ENCODE assay signal across 8 cellular contexts in the genomic region with DNA sequence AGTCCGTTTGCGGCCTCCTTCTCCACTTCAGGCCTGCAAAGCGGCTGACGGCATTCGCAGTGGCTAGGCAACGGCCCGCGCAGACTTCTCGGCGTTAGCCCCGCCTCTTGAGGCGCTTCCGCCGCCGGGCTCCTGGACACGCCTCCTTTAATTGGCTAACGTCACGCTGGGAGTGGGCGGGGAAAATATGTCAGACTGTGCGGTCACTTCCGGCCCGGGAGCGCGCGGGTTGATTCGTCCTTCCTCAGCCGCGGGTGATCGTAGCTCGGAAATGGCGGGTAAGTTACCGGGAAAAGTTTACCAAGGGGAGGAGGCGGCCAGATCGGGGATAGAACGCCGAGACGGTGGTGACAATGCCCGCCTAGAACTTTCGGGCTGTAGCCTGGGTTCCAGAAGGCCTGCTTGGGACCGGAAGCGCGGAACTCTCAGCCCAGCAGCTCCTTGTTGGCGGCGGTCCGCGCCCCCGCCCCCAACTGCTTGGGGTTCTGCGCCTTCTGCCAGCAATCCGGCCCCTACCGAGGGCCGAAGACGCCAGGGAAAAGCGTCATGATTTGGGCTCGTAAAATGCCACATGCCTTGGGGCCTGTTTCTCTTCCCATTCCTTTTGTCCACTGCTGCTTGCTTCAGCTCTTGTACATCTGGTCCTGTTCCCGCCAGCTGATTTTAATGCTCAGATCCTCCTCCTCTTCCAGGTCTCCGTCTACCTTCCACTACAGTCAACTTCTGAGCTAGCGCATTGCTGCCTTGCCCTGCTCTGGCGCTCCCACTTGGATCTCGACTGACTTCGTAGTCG. TPM values are rescaled to one million over a fixed set of nuclear protein-coding genes. Genes with fewer than 3 reads are reported as not detected.
DNase-seq lines count a peak whose midpoint lies in the region; ATAC-seq and TF ChIP-seq lines count a peak whose summit lies in the region.

A gene with protein sequence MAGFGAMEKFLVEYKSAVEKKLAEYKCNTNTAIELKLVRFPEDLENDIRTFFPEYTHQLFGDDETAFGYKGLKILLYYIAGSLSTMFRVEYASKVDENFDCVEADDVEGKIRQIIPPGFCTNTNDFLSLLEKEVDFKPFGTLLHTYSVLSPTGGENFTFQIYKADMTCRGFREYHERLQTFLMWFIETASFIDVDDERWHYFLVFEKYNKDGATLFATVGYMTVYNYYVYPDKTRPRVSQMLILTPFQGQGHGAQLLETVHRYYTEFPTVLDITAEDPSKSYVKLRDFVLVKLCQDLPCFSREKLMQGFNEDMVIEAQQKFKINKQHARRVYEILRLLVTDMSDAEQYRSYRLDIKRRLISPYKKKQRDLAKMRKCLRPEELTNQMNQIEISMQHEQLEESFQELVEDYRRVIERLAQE (plus strand): TSS at position 232 of the 793 bp plus-strand sequence. CDS start 40 bp downstream, at position 272.

- peaks cover 38% of the 10 kb centered on the region for H3K36me3 ChIP-seq in RWPE2 (ENCODE audit: low read depth)

- POLR2A ChIA-PET in naive thymus-derived CD8-positive, alpha-beta T cell (lab: Charles Lee), result interaction anchor here (0.5 to 2.7 kb wide), 5 partner anchors 28 to 664 kb away, joined by 3 to 9 read pairs (median 3); a partner anchor contains a TSS

- no peaks in the 10 kb centered on the region for H3K9me3 ChIP-seq in RWPE2 (ENCODE audit: severe bottlenecking)

- H3K27me3 ChIP-seq in RWPE2 (ENCODE audit: insufficient read depth, poor library complexity, severe bottlenecking), result no peaks in the 10 kb centered on the region

- peaks cover 37% of the 10 kb centered on the region for H3K36me3 Mint-ChIP-seq in activated T-helper 2 cell treated with anti-CD3 and anti-CD28 coated beads, Interferon-gamma antibody, Interleukin-2, Interleukin-4, amounts not matched to agents 10 μg/mL and 5 μg/mL and 100 μg/mL, durations not matched to agents 14 hours and 24 hours and 36 hours (ENCODE audit: low read depth)
- H3K36me3 Mint-ChIP-seq in naive thymus-derived CD8-positive, alpha-beta T cell, result peaks cover 0 to 25% (median 0%) of the 10 kb centered on the region in 3 donors

- H3K27me3 Mint-ChIP-seq in activated T-helper 2 cell treated with anti-CD3 and anti-CD28 coated beads, Interferon-gamma antibody, Interleukin-2, Interleukin-4, amounts not matched to agents 10 μg/mL and 5 μg/mL and 100 μg/mL, durations not matched to agents 14 hours and 24 hours and 36 hours (ENCODE audit: low read depth), result peaks cover 2% of the 10 kb centered on the region
- no peaks in the 10 kb centered on the region for H3K27me3 Mint-ChIP-seq in naive thymus-derived CD8-positive, alpha-beta T cell

- DNase-seq in EH (ENCODE audit: low read depth) (peak; percentile 97), H4 (ENCODE audit: low spot score) (peak; percentile 93), LoVo (ENCODE audit: low spot score) (peak; percentile 99), RWPE2 (ENCODE audit: low spot score) (peak; percentile 93), fibroblast of mammary gland (ENCODE audit: low read depth) (peak; percentile 97)
- DNase-seq in activated T-helper 2 cell treated with anti-CD3 and anti-CD28 coated beads, Interferon-gamma antibody, Interleukin-2, Interleukin-4, amounts not matched to agents 10 μg/mL and 5 μg/mL and 100 μg/mL, durations not matched to agents 14 hours and 24 hours and 36 hours (ENCODE audit: low spot score), result peak; percentile 97
- DNase-seq in naive thymus-derived CD8-positive, alpha-beta T cell, result peak; percentile 88 to 98 (median 97)
- DNase-seq in stimulated activated naive CD4-positive, alpha-beta T cell (lab: John Stamatoyannopoulos, UW), result peak; percentile 95 to 97 (median 95)

- H3K4me3 ChIP-seq in RWPE2 (ENCODE audit: severe bottlenecking) (peak within 1 kb of the TSS; percentile 86), fibroblast of mammary gland (ENCODE audit: control insufficient read depth, low read depth, low read length) (peak within 1 kb of the TSS; percentile 96)

- H3K27ac Mint-ChIP-seq in activated T-helper 2 cell treated with anti-CD3 and anti-CD28 coated beads, Interferon-gamma antibody, Interleukin-2, Interleukin-4, amounts not matched to agents 10 μg/mL and 5 μg/mL and 100 μg/mL, durations not matched to agents 14 hours and 24 hours and 36 hours, result peak within 1 kb of the TSS; percentile 96
- peak within 1 kb of the TSS; percentile 97 to 100 (median 98) for H3K27ac Mint-ChIP-seq in naive thymus-derived CD8-positive, alpha-beta T cell

- peak; percentile 93 for ATAC-seq in RWPE2 (ENCODE audit: low read depth)
- ATAC-seq in naive thymus-derived CD8-positive, alpha-beta T cell, result peak; percentile 95 to 96

- peaks cover 33% of the 10 kb centered on the region for H3K4me1 Mint-ChIP-seq in activated T-helper 2 cell treated with anti-CD3 and anti-CD28 coated beads, Interferon-gamma antibody, Interleukin-2, Interleukin-4, amounts not matched to agents 10 μg/mL and 5 μg/mL and 100 μg/mL, durations not matched to agents 14 hours and 24 hours and 36 hours (ENCODE audit: low read depth)
- peaks cover 19 to 40% (median 37%) of the 10 kb centered on the region in 4 donors for H3K4me1 Mint-ChIP-seq in naive thymus-derived CD8-positive, alpha-beta T cell

- H3K9me3 Mint-ChIP-seq in activated T-helper 2 cell treated with anti-CD3 and anti-CD28 coated beads, Interferon-gamma antibody, Interleukin-2, Interleukin-4, amounts not matched to agents 10 μg/mL and 5 μg/mL and 100 μg/mL, durations not matched to agents 14 hours and 24 hours and 36 hours, result no peaks in the 10 kb centered on the region
- no peaks in the 10 kb centered on the region for H3K9me3 Mint-ChIP-seq in naive thymus-derived CD8-positive, alpha-beta T cell

- H3K27ac ChIP-seq in RWPE2 (ENCODE audit: poor library complexity, severe bottlenecking), result peak within 1 kb of the TSS; percentile 70

- peak within 1 kb of the TSS; percentile 94 for H3K4me3 Mint-ChIP-seq in activated T-helper 2 cell treated with anti-CD3 and anti-CD28 coated beads, Interferon-gamma antibody, Interleukin-2, Interleukin-4, amounts not matched to agents 10 μg/mL and 5 μg/mL and 100 μg/mL, durations not matched to agents 14 hours and 24 hours and 36 hours (ENCODE audit: low read depth)
- peak within 1 kb of the TSS; percentile 92 to 100 (median 98) for H3K4me3 Mint-ChIP-seq in naive thymus-derived CD8-positive, alpha-beta T cell

- intact Hi-C loops in activated T-helper 2 cell treated with anti-CD3 and anti-CD28 coated beads, Interferon-gamma antibody, Interleukin-2, Interleukin-4, amounts not matched to agents 10 μg/mL and 5 μg/mL and 100 μg/mL, durations not matched to agents 14 hours and 24 hours and 36 hours (cut with micrococcal nuclease), result loop anchor here (1.0 to 10.0 kb wide), 5 partner anchors 28 to 635 kb away; a partner anchor contains a TSS

- H3K4me1 ChIP-seq in RWPE2 (ENCODE audit: insufficient read depth, poor library complexity, severe bottlenecking), result peaks cover 5% of the 10 kb centered on the region

- TF ChIP-seq CTCF in RWPE2 (IDR thresholded peaks at IDR 0.05; ENCODE audit: poor library complexity, severe bottlenecking) (no peak), fibroblast of mammary gland (conservative IDR thresholded peaks at IDR 0.05; ENCODE audit: control insufficient read depth, insufficient read depth, low read depth, low read length) (no peak)

RNA-seq across cellular contexts. Expression of the gene that starts here (rescaled TPM):
- 66.6 and 93.5 TPM in 2 replicates for total RNA-seq in H4 (2014; rRNA removed; shearing (Covaris generic))
- 67.4 and 70.1 TPM in 2 replicates for total RNA-seq in activated T-helper 2 cell treated with anti-CD3 and anti-CD28 coated beads, Interferon-gamma antibody, Interleukin-2, Interleukin-4, amounts not matched to agents 10 μg/mL and 5 μg/mL and 100 μg/mL, durations not matched to agents 14 hours and 24 hours and 36 hours
- total RNA-seq in naive thymus-derived CD8-positive, alpha-beta T cell, result 10 to 100 TPM; 29.8 to 30.7 TPM
- 10 to 100 TPM; 65.7 to 68.8 (median 66.2) TPM for polyA plus RNA-seq in naive thymus-derived CD8-positive, alpha-beta T cell

Comparison
In these comparisons a context has a peak if more than half of its experiments do, and no peak if none do; other contexts are left out.
1. Peak in every context shown above with its lines: DNase-seq, ATAC-seq, H3K4me3 ChIP-seq and H3K27ac ChIP-seq.